Comparison of ENCODE assay signal across 25 cellular contexts in the genomic region with DNA sequence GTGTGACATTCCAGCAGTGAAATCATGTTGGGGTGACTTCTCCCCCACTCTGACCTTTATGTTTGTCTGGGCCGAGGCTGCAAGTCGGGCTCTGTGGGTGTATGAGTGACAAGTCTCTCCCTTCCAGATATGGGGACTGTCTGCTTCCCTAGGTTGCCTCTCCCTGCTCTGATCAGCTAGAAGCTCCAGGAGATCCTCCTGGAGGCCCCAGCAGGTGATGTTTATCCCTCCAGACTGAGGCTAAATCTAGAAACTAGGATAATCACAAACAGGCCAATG. TPM values are rescaled to one million over a fixed set of nuclear protein-coding genes. Genes with fewer than 3 reads are reported as not detected.
A peak's percentile ranks its signal among the peaks of the same experiment; 100 is the strongest.
DNase-seq lines count a peak whose midpoint lies in the region; ATAC-seq and TF ChIP-seq lines count a peak whose summit lies in the region.
"Had no signal": no experiment of that assay in that cellular context is flagged by ENCODE, and none has a peak within 500 bp of the region (broad histone marks: within the 10 kb centered on the region; RNA-seq: fewer than 3 reads in every experiment).

No MANE protein-coding gene starts in this region.

- ATAC-seq in right lobe of liver: peak in 2 of 4 donors; percentile 1 to 2

- TF ChIP-seq CTCF in coronary artery (IDR thresholded peaks at IDR 0.05) (no peak), right lobe of liver (IDR thresholded peaks at IDR 0.05) (no peak), spleen (IDR thresholded peaks at IDR 0.05 in 8 of 11, conservative IDR thresholded peaks at IDR 0.05 in 3 of 11) (no peak)

- TF ChIP-seq POLR2A in right lobe of liver (IDR thresholded peaks at IDR 0.05): no peak
- TF ChIP-seq POLR2A in spleen (IDR thresholded peaks at IDR 0.05): no peak

- H3K36me3 ChIP-seq in right lobe of liver (peaks cover 0 to 38% (median 13%) of the 10 kb centered on the region in 4 donors), spleen (peaks cover 0 to 39% (median 0%) of the 10 kb centered on the region in 6 donors)

- WGBS in right lobe of liver (ENCODE audit: insufficient coverage, low coverage, low lambda C conversion rate, missing lambda C conversion rate): no CpG with 5 or more reads among the region's 2 CpGs
- WGBS in spleen, 5 donors: 42 to 93% (median 66%) methylated on average over 2 of the region's 2 CpGs

- H3K4me1 ChIP-seq in right lobe of liver (peaks cover 0 to 23% (median 11%) of the 10 kb centered on the region in 4 donors), spleen (peaks cover 0 to 50% (median 17%) of the 10 kb centered on the region in 6 donors)

- no peaks in the 10 kb centered on the region for H3K9me3 ChIP-seq in right lobe of liver
- H3K9me3 ChIP-seq in spleen: no peaks in the 10 kb centered on the region
- H3K9me3 ChIP-seq: SK-N-SH had no signal

- no peak overlapping the region for H3K4me3 ChIP-seq in coronary artery
- peak overlapping the region; percentile 63 to 69 (median 65) for H3K4me3 ChIP-seq in right lobe of liver
- peak overlapping the region in 6 of 8 donors; percentile 3 to 60 (median 28) for H3K4me3 ChIP-seq in spleen

- H3K27me3 ChIP-seq in right lobe of liver (no peaks in the 10 kb centered on the region), spleen (replicated peaks in 1 of 7) (peaks cover 0 to 5% (median 0%) of the 10 kb centered on the region in 7 donors)

- H3K27ac ChIP-seq in coronary artery: no peak overlapping the region
- H3K27ac ChIP-seq in right lobe of liver: peak overlapping the region; percentile 97 to 99 (median 98)
- H3K27ac ChIP-seq in spleen: peak overlapping the region in 5 of 8 donors; percentile 61 to 92 (median 85)
- H3K27ac ChIP-seq: C4-2B had no signal

- intact Hi-C loops in right lobe of liver (cut with DNase I) (no loop called here), spleen (cut with DNase I; ENCODE audit: low total_unique reads) (no loop called here)

- DNase-seq in CD1c-positive myeloid dendritic cell (ENCODE audit: extremely low spot score) (peak; percentile 57), coronary artery (ENCODE audit: low spot score) (peak; percentile 3), right lobe of liver (no peak), spleen (peak; percentile 58), NCI-H226 (no peak)
- DNase-seq in activated CD4-positive, alpha-beta T cell treated with anti-CD3 and anti-CD28 coated beads for 4 hours: no peak
- DNase-seq in effector CD4-positive, alpha-beta T cell: no peak
- DNase-seq: DMS153, DND-41, H7, KBM-7, MV-4-11, NCI-H1105 treated with DMSO at 0.1 percent for 48 hours, NCI-H146, NCI-H1930, NCI-H2107, NCI-H446, NCI-H524 treated with DMSO at 0.1 percent for 48 hours, NCI-H774, SIG-M5, SK-N-SH had no signal

RNA-seq across cellular contexts. Expression of gene IL1RN, which starts 0.9 kb away (rescaled TPM):
- total RNA-seq in right lobe of liver (10 to 100 TPM; 14.5 to 98.1 (median 43.9) TPM), spleen (10 to 100 TPM in 6 of 7 donors, 1 to 10 TPM in 1; 6.3 to 53.9 (median 21.2) TPM)
- polyA plus RNA-seq in spleen: 10 to 100 TPM in 1 of 3 donors, 1 to 10 TPM in 2; 1.9 to 11.1 (median 5.9) TPM
- total RNA-seq: A673, H7, LHCN-M2, MCF 10A had no signal
- polyA plus RNA-seq: SK-N-SH had no signal

RNA-seq across cellular contexts. Expression of gene PSD4, which starts 45.4 kb away (rescaled TPM):
- total RNA-seq in right lobe of liver (10 to 100 TPM; 38.0 to 77.8 (median 58.7) TPM), spleen (100 to 1,000 TPM in 4 of 7 donors, 10 to 100 TPM in 3; 73.1 to 154 (median 106) TPM)
- polyA plus RNA-seq in spleen: 10 to 100 TPM; 43.9 to 75.8 (median 74.3) TPM

Comparison
In these comparisons a context has a peak if more than half of its experiments do, and no peak if none do; other contexts are left out.
1. DNase-seq: peak in CD1c-positive myeloid dendritic cell (single experiment), coronary artery (single experiment) and spleen (single experiment); none in right lobe of liver (0 of 3), NCI-H226 (single experiment), activated CD4-positive, alpha-beta T cell treated with anti-CD3 and anti-CD28 coated beads for 4 hours (0 of 2) and effector CD4-positive, alpha-beta T cell (single experiment).
2. H3K27ac ChIP-seq: peak in right lobe of liver (3 of 3) and spleen (5 of 8); none in coronary artery (0 of 2).